ENCODE assay signal across 9 cellular contexts in genomic region chr7:87318741-87319140, GRCh38. TPM values are rescaled to one million over a fixed set of nuclear protein-coding genes. Genes with fewer than 3 reads are reported as not detected.
DNase-seq lines count a peak whose midpoint lies in the region; ATAC-seq and TF ChIP-seq lines count a peak whose summit lies in the region.
"Had no signal": no experiment of that assay in that cellular context is flagged by ENCODE, and none has a peak within 500 bp of the region (broad histone marks: within the 10 kb centered on the region; RNA-seq: fewer than 3 reads in every experiment).

No MANE protein-coding gene starts in this region.

- peak; percentile 9 for DNase-seq in EH (ENCODE audit: low read depth)
- DNase-seq in NCI-H1092 (lab: John Stamatoyannopoulos, UW) = peak; percentile 49
- no peak for DNase-seq in natural killer cell
- DNase-seq in GF-D8 (lab: John Stamatoyannopoulos, UW) = no peak
- no peak for DNase-seq in sciatic nerve (ENCODE audit: low spot score)

- H3K4me3 Mint-ChIP-seq in activated T-helper 17 cell treated with anti-CD3 and anti-CD28 coated beads, Interleukin-2, amount 50 U/mL, for 72 hours = peak overlapping the region; percentile 59
- no peak overlapping the region for H3K4me3 Mint-ChIP-seq in natural killer cell
- H3K4me3 Mint-ChIP-seq: mesothelial cell of epicardium had no signal

- H3K4me1 Mint-ChIP-seq in activated T-helper 17 cell treated with anti-CD3 and anti-CD28 coated beads, Interleukin-2, amount 50 U/mL, for 72 hours = no peaks in the 10 kb centered on the region
- H3K4me1 Mint-ChIP-seq in natural killer cell = peaks cover 0 to 5% of the 10 kb centered on the region in 2 donors

- H3K27ac Mint-ChIP-seq in activated T-helper 17 cell treated with anti-CD3 and anti-CD28 coated beads, Interleukin-2, amount 50 U/mL, for 72 hours = peak overlapping the region; percentile 78
- H3K27ac Mint-ChIP-seq in natural killer cell = peak overlapping the region; percentile 73 to 87
- H3K27ac Mint-ChIP-seq: mesothelial cell of epicardium had no signal

- H3K9me3 Mint-ChIP-seq in activated T-helper 17 cell treated with anti-CD3 and anti-CD28 coated beads, Interleukin-2, amount 50 U/mL, for 72 hours = no peaks in the 10 kb centered on the region
- no peaks in the 10 kb centered on the region for H3K9me3 Mint-ChIP-seq in natural killer cell
- H3K9me3 Mint-ChIP-seq: activated naive CD4-positive, alpha-beta T cell treated with anti-CD3 and anti-CD28 coated beads, Interleukin-2, amount 50 U/mL, for 72 hours had no signal

- H3K36me3 Mint-ChIP-seq in activated T-helper 17 cell treated with anti-CD3 and anti-CD28 coated beads, Interleukin-2, amount 50 U/mL, for 72 hours (ENCODE audit: low read depth) = no peaks in the 10 kb centered on the region
- no peaks in the 10 kb centered on the region for H3K36me3 Mint-ChIP-seq in natural killer cell

- TF ChIP-seq CTCF in natural killer cell (IDR thresholded peaks at IDR 0.05) = no peak

- ATAC-seq in activated T-helper 17 cell treated with anti-CD3 and anti-CD28 coated beads, Interleukin-2, amount 50 U/mL, for 72 hours (replicated peaks) = peak; percentile 13
- ATAC-seq in natural killer cell (peak in 2 of 3 donors; percentile 10 to 21), sciatic nerve (no peak), GM19328 (IDR thresholded peaks at IDR 0.05; ENCODE audit: unreplicated experiment) (no peak)
- ATAC-seq: activated naive CD4-positive, alpha-beta T cell treated with anti-CD3 and anti-CD28 coated beads, Interleukin-2, amount 50 U/mL, for 72 hours had no signal

- intact Hi-C loops in natural killer cell (cut with micrococcal nuclease) = no loop called here
- intact Hi-C loops in sciatic nerve (cut with DNase I) = no loop called here

- no peaks in the 10 kb centered on the region for H3K27me3 Mint-ChIP-seq in activated T-helper 17 cell treated with anti-CD3 and anti-CD28 coated beads, Interleukin-2, amount 50 U/mL, for 72 hours
- no peaks in the 10 kb centered on the region for H3K27me3 Mint-ChIP-seq in natural killer cell (ENCODE audit: low read depth in 2 of 2)

RNA-seq across cellular contexts. Expression of gene CROT, which starts 26.7 kb away (rescaled TPM):
- 1 to 10 TPM; 9.2 to 9.3 TPM for total RNA-seq in activated T-helper 17 cell treated with anti-CD3 and anti-CD28 coated beads, Interleukin-2, amount 50 U/mL, for 72 hours
- total RNA-seq in natural killer cell (10 to 100 TPM; 17.5 to 19.0 (median 17.9) TPM), sciatic nerve (13.1 TPM)

Comparison
In these comparisons a context has a peak if more than half of its experiments do, and no peak if none do; other contexts are left out.
1. DNase-seq: peak in EH (single experiment) and NCI-H1092 (single experiment); none in natural killer cell (single experiment), GF-D8 (single experiment) and sciatic nerve (single experiment).
2. ATAC-seq: peak in activated T-helper 17 cell treated with anti-CD3 and anti-CD28 coated beads, Interleukin-2, amount 50 U/mL, for 72 hours (single experiment) and natural killer cell (2 of 3); none in sciatic nerve (single experiment) and GM19328 (single experiment).